ENCODE assay signal across 8 cellular contexts in genomic region chr6:142845143-142845571, GRCh38.
DNase-seq lines count a peak whose midpoint lies in the region; ATAC-seq and TF ChIP-seq lines count a peak whose summit lies in the region.

No MANE protein-coding gene starts in this region.

- H3K4me2 ChIP-seq in KMS-11 (peak overlapping the region; percentile 63), osteoblast (ENCODE audit: insufficient read depth, low read length) (peak overlapping the region; percentile 69)

- H3K9me3 ChIP-seq in colonic mucosa (no peaks in the 10 kb centered on the region), osteoblast (ENCODE audit: low read depth, low read length) (no peaks in the 10 kb centered on the region)

- H2AFZ ChIP-seq in KMS-11 (ENCODE audit: low read depth) (peak overlapping the region; percentile 24; the same call in 1 of the 2 replicates), osteoblast (ENCODE audit: low read length) (no peak overlapping the region)

- intact Hi-C loops in colonic mucosa (cut with DNase I): no loop called here

- H4K20me1 ChIP-seq in KMS-11 (ENCODE audit: insufficient read depth) (no peaks in the 10 kb centered on the region), osteoblast (ENCODE audit: insufficient read depth, low read length) (no peaks in the 10 kb centered on the region)

- H3K27me3 ChIP-seq in KMS-11 (ENCODE audit: insufficient read depth, low read depth) (no peaks in the 10 kb centered on the region), colonic mucosa (no peaks in the 10 kb centered on the region), osteoblast (ENCODE audit: insufficient read depth, low read length) (no peaks in the 10 kb centered on the region)

- H3K4me3 ChIP-seq in KMS-11 (IDR thresholded peaks at IDR 0.05; ENCODE audit: insufficient read depth, low read depth, low read length): no peak overlapping the region
- no peak overlapping the region for H3K4me3 ChIP-seq in colonic mucosa
- H3K4me3 ChIP-seq in osteoblast (ENCODE audit: insufficient read depth, low read length): peak overlapping the region; percentile 48

- TF ChIP-seq CTCF in KMS-11 (conservative IDR thresholded peaks at IDR 0.05; ENCODE audit: low read depth, low read length) (no peak), colonic mucosa (IDR thresholded peaks at IDR 0.05) (no peak), osteoblast (IDR thresholded peaks at IDR 0.05; ENCODE audit: extremely low read depth, low read depth, low read length) (no peak)

- H3K9ac ChIP-seq in KMS-11 (peak overlapping the region; percentile 46; the same call in 1 of the 2 replicates), colonic mucosa (ENCODE audit: low read depth in 2 of 2, low read length in 2 of 2) (peak overlapping the region in 1 of 2 donors; percentile 76)

- H3K27ac ChIP-seq in KMS-11 (peak overlapping the region; percentile 72), colonic mucosa (peak overlapping the region; percentile 70), osteoblast (ENCODE audit: low read depth, low read length) (peak overlapping the region; percentile 94)

- ATAC-seq in GM21423 (IDR thresholded peaks at IDR 0.05; ENCODE audit: unreplicated experiment): peak; percentile 42

- peaks cover 11% of the 10 kb centered on the region; the same call in 1 of the 2 replicates for H3K79me2 ChIP-seq in KMS-11 (ENCODE audit: insufficient read depth, low read depth)
- peaks cover 68% of the 10 kb centered on the region for H3K79me2 ChIP-seq in osteoblast (ENCODE audit: insufficient read depth, low read length)

- DNase-seq in DMS79 (lab: John Stamatoyannopoulos, UW): peak; percentile 42
- DNase-seq in colonic mucosa: no peak
- no peak for DNase-seq in osteoblast (ENCODE audit: insufficient read length, low spot score, missing footprints)
- DNase-seq in retina: no peak
- no peak for DNase-seq in stimulated activated naive CD4-positive, alpha-beta T cell treated with Interleukin-2 at 50 U/mL for 16 hours (lab: John Stamatoyannopoulos, UW)
- no peak for DNase-seq in stimulated activated CD4-positive, alpha-beta T cell treated with anti-CD3 and anti-CD28 coated beads, Interleukin-4, amount 100 ng/mL, for 4 hours

- H3K36me3 ChIP-seq in KMS-11 (ENCODE audit: insufficient read depth) (no peaks in the 10 kb centered on the region), colonic mucosa (no peaks in the 10 kb centered on the region), osteoblast (ENCODE audit: insufficient read depth, low read length) (no peaks in the 10 kb centered on the region)

- peaks cover 87% of the 10 kb centered on the region for H3K4me1 ChIP-seq in KMS-11 (ENCODE audit: low read depth, poor library complexity, severe bottlenecking)
- H3K4me1 ChIP-seq in colonic mucosa: peaks cover 11% of the 10 kb centered on the region
- H3K4me1 ChIP-seq in osteoblast (ENCODE audit: insufficient read depth, low read length): peaks cover 73% of the 10 kb centered on the region
